In genomic region chr4:184748251-184748652, GRCh38 we compare ENCODE assay signal across 13 cellular contexts. TPM values are rescaled to one million over a fixed set of nuclear protein-coding genes. Genes with fewer than 3 reads are reported as not detected.
DNase-seq lines count a peak whose midpoint lies in the region; ATAC-seq and TF ChIP-seq lines count a peak whose summit lies in the region.
"Had no signal": no experiment of that assay in that cellular context is flagged by ENCODE, and none has a peak within 500 bp of the region (broad histone marks: within the 10 kb centered on the region; RNA-seq: fewer than 3 reads in every experiment).

No MANE protein-coding gene starts in this region.

- no peaks in the 10 kb centered on the region for H3K27me3 ChIP-seq in stomach

- TF ChIP-seq CTCF in coronary artery (IDR thresholded peaks at IDR 0.05): no peak
- no peak for TF ChIP-seq CTCF in stomach (IDR thresholded peaks at IDR 0.05)
- no peak for TF ChIP-seq CTCF in activated CD8-positive, alpha-beta T cell treated with anti-CD3 and anti-CD28 coated beads for 36 hours (IDR thresholded peaks at IDR 0.05)

- WGBS in stomach, 5 donors: 25 to 42% (median 37%) methylated on average over 8 of the region's 8 CpGs

- H3K27me3 Mint-ChIP-seq in activated CD8-positive, alpha-beta T cell treated with anti-CD3 and anti-CD28 coated beads for 36 hours: no peaks in the 10 kb centered on the region
- H3K27me3 Mint-ChIP-seq: activated CD4-positive, alpha-beta memory T cell treated with anti-CD3 and anti-CD28 coated beads for 36 hours had no signal

- no peaks in the 10 kb centered on the region for H3K9me3 Mint-ChIP-seq in activated CD8-positive, alpha-beta T cell treated with anti-CD3 and anti-CD28 coated beads for 36 hours
- H3K9me3 Mint-ChIP-seq: activated CD4-positive, alpha-beta memory T cell treated with anti-CD3 and anti-CD28 coated beads for 36 hours; CD14-positive monocyte had no signal

- H3K4me3 ChIP-seq in coronary artery (no peak overlapping the region), stomach (no peak overlapping the region)

- POLR2A ChIA-PET in activated CD8-positive, alpha-beta T cell treated with anti-CD3 and anti-CD28 coated beads for 36 hours (lab: Charles Lee): interaction anchor here (2.0 kb wide), 1 partner anchor 14 kb away, joined by 9 read pairs; the partner anchor contains the start of gene CENPU

- H3K27ac Mint-ChIP-seq in activated CD8-positive, alpha-beta T cell treated with anti-CD3 and anti-CD28 coated beads for 36 hours: no peak overlapping the region
- H3K27ac Mint-ChIP-seq: activated CD4-positive, alpha-beta memory T cell treated with anti-CD3 and anti-CD28 coated beads for 36 hours had no signal

- H3K36me3 Mint-ChIP-seq in activated CD8-positive, alpha-beta T cell treated with anti-CD3 and anti-CD28 coated beads for 36 hours (ENCODE audit: low read depth): no peaks in the 10 kb centered on the region
- H3K36me3 Mint-ChIP-seq: activated CD4-positive, alpha-beta memory T cell treated with anti-CD3 and anti-CD28 coated beads for 36 hours had no signal

- no peaks in the 10 kb centered on the region for H3K9me3 ChIP-seq in stomach

- intact Hi-C loops in stomach (cut with DNase I; ENCODE audit: low total_unique reads): loop anchor here (10.0 kb wide), 1 partner anchor 77 kb away; the partner anchor contains the start of gene ACSL1
- intact Hi-C loops in activated CD8-positive, alpha-beta T cell treated with anti-CD3 and anti-CD28 coated beads for 36 hours (cut with micrococcal nuclease): loop anchor here (5.0 to 10.0 kb wide), 2 partner anchors 74 to 237 kb away; no protein-coding TSS in a partner anchor

- peaks cover 36 to 46% (median 39%) of the 10 kb centered on the region in 4 donors for H3K4me1 ChIP-seq in stomach

- CTCF ChIA-PET in activated CD8-positive, alpha-beta T cell treated with anti-CD3 and anti-CD28 coated beads for 36 hours (lab: Charles Lee): no interaction called here

- H3K27ac ChIP-seq in coronary artery: peak overlapping the region; percentile 55 to 77
- H3K27ac ChIP-seq in stomach: peak overlapping the region; percentile 21 to 91 (median 81)

- peak; percentile 86 for TF ChIP-seq EP300 in Ishikawa (IDR thresholded peaks at IDR 0.05; ENCODE audit: borderline replicate concordance)
- TF ChIP-seq EP300 in stomach (IDR thresholded peaks at IDR 0.05): no peak

- H3K4me3 Mint-ChIP-seq in activated CD8-positive, alpha-beta T cell treated with anti-CD3 and anti-CD28 coated beads for 36 hours: no peak overlapping the region
- H3K4me3 Mint-ChIP-seq: activated CD4-positive, alpha-beta memory T cell treated with anti-CD3 and anti-CD28 coated beads for 36 hours; CD14-positive monocyte had no signal

- H3K36me3 ChIP-seq in stomach: peaks cover 0 to 4% (median under 1%) of the 10 kb centered on the region in 4 donors

- H3K4me1 Mint-ChIP-seq in activated CD8-positive, alpha-beta T cell treated with anti-CD3 and anti-CD28 coated beads for 36 hours (ENCODE audit: low read depth): peaks cover 10% of the 10 kb centered on the region

- no peak for DNase-seq in coronary artery (ENCODE audit: low spot score)
- peak; percentile 47 for DNase-seq in kidney tubule cell (ENCODE audit: low spot score)
- peak; percentile 73 for DNase-seq in stomach
- no peak for DNase-seq in effector CD8-positive, alpha-beta T cell (lab: John Stamatoyannopoulos, UW)
- no peak for DNase-seq in activated CD8-positive, alpha-beta memory T cell treated with anti-CD3 and anti-CD28 coated beads, Interleukin-2, amount 50 U/mL, for 48 hours
- DNase-seq in activated CD8-positive, alpha-beta T cell treated with anti-CD3 and anti-CD28 coated beads for 36 hours: no peak
- DNase-seq: activated CD4-positive, alpha-beta memory T cell treated with anti-CD3 and anti-CD28 coated beads for 36 hours; head of caudate nucleus; NCI-H1930; T-helper 1 cell had no signal

- TF ChIP-seq POLR2A in stomach (IDR thresholded peaks at IDR 0.05): no peak

- no peak for TF ChIP-seq RAD21 in Ishikawa (IDR thresholded peaks at IDR 0.05; ENCODE audit: low read depth)

- no peak for ATAC-seq in GM21723 (IDR thresholded peaks at IDR 0.05; ENCODE audit: unreplicated experiment)
- no peak for ATAC-seq in activated CD8-positive, alpha-beta T cell treated with anti-CD3 and anti-CD28 coated beads for 36 hours

TF ChIP-seq in Ishikawa, 13 proteins besides CTCF, POLR2A, EP300 and RAD21:
- TF ChIP-seq, protein P1, sequence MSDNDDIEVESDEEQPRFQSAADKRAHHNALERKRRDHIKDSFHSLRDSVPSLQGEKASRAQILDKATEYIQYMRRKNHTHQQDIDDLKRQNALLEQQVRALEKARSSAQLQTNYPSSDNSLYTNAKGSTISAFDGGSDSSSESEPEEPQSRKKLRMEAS (IDR thresholded peaks at IDR 0.05): peak; percentile 93
- TF ChIP-seq TEAD4 (IDR thresholded peaks at IDR 0.05): peak; percentile 98
- TF ChIP-seq ZBTB7A (IDR thresholded peaks at IDR 0.05; ENCODE audit: low read depth): no peak; the same call in 1 of the 2 replicates
- TF ChIP-seq CEBPB (IDR thresholded peaks at IDR 0.05): peak; percentile 59; the same call in 1 of the 2 replicates
- no peak for TF ChIP-seq TAF1 (IDR thresholded peaks at IDR 0.05; ENCODE audit: low read depth)
- peak; percentile 85 for TF ChIP-seq NFIC (IDR thresholded peaks at IDR 0.05)
- peak; percentile 65 for TF ChIP-seq USF1 (IDR thresholded peaks at IDR 0.05)
- peak; percentile 60 for TF ChIP-seq EGR1 (IDR thresholded peaks at IDR 0.05)
- TF ChIP-seq TCF12 (IDR thresholded peaks at IDR 0.05; ENCODE audit: low read depth): peak; percentile 96
- TF ChIP-seq FOXM1 (IDR thresholded peaks at IDR 0.05; ENCODE audit: borderline replicate concordance, low read depth): peak; percentile 71; the same call in 1 of the 2 replicates
- TF ChIP-seq, protein P2, sequence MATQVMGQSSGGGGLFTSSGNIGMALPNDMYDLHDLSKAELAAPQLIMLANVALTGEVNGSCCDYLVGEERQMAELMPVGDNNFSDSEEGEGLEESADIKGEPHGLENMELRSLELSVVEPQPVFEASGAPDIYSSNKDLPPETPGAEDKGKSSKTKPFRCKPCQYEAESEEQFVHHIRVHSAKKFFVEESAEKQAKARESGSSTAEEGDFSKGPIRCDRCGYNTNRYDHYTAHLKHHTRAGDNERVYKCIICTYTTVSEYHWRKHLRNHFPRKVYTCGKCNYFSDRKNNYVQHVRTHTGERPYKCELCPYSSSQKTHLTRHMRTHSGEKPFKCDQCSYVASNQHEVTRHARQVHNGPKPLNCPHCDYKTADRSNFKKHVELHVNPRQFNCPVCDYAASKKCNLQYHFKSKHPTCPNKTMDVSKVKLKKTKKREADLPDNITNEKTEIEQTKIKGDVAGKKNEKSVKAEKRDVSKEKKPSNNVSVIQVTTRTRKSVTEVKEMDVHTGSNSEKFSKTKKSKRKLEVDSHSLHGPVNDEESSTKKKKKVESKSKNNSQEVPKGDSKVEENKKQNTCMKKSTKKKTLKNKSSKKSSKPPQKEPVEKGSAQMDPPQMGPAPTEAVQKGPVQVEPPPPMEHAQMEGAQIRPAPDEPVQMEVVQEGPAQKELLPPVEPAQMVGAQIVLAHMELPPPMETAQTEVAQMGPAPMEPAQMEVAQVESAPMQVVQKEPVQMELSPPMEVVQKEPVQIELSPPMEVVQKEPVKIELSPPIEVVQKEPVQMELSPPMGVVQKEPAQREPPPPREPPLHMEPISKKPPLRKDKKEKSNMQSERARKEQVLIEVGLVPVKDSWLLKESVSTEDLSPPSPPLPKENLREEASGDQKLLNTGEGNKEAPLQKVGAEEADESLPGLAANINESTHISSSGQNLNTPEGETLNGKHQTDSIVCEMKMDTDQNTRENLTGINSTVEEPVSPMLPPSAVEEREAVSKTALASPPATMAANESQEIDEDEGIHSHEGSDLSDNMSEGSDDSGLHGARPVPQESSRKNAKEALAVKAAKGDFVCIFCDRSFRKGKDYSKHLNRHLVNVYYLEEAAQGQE (IDR thresholded peaks at IDR 0.05; ENCODE audit: low read depth): no peak

RNA-seq across cellular contexts. Expression of gene CENPU, which starts 14.4 kb away (rescaled TPM):
- 10 to 100 TPM in 1 of 5 donors, 1 to 10 TPM in 4; 5.8 to 17.8 (median 7.4) TPM for total RNA-seq in stomach
- 10 to 100 TPM in 1 of 3 donors, 1 to 10 TPM in 2; 4.1 to 13.1 (median 5.3) TPM for polyA plus RNA-seq in stomach
- total RNA-seq in activated CD8-positive, alpha-beta T cell treated with anti-CD3 and anti-CD28 coated beads for 36 hours: 10 to 100 TPM; 49.7 to 53.4 TPM

Comparison
In these comparisons a context has a peak if more than half of its experiments do, and no peak if none do; other contexts are left out.
1. DNase-seq: peak in kidney tubule cell (single experiment) and stomach (single experiment); none in coronary artery (single experiment), effector CD8-positive, alpha-beta T cell (single experiment), activated CD8-positive, alpha-beta memory T cell treated with anti-CD3 and anti-CD28 coated beads, Interleukin-2, amount 50 U/mL, for 48 hours (single experiment) and activated CD8-positive, alpha-beta T cell treated with anti-CD3 and anti-CD28 coated beads for 36 hours (single experiment).